Comparison of ENCODE assay signal across 14 cellular contexts in genomic region chr14:61140872-61141271, GRCh38.
DNase-seq lines count a peak whose midpoint lies in the region; ATAC-seq, FAIRE-seq and TF ChIP-seq lines count a peak whose summit lies in the region.
"Had no signal": no experiment of that assay in that cellular context is flagged by ENCODE, and none has a peak within 500 bp of the region (broad histone marks: within the 10 kb centered on the region; RNA-seq: fewer than 3 reads in every experiment).

No MANE protein-coding gene starts in this region.

- H3K27me3 ChIP-seq in bronchial epithelial cell (ENCODE audit: control insufficient read depth, insufficient read depth, low read length) = no peaks in the 10 kb centered on the region
- H3K27me3 ChIP-seq: colonic mucosa, SJCRH30, suprapubic skin had no signal

- no peaks in the 10 kb centered on the region for H3K36me3 ChIP-seq in bronchial epithelial cell (ENCODE audit: control insufficient read depth, insufficient read depth, low read length)
- H3K36me3 ChIP-seq: colonic mucosa, SJCRH30, suprapubic skin had no signal

- ATAC-seq in HG03175 (IDR thresholded peaks at IDR 0.05; ENCODE audit: unreplicated experiment) = no peak

- DNase-seq in H54 (ENCODE audit: insufficient read length, low spot score) (no peak), NCI-H226 (peak; percentile 28), bronchial epithelial cell (ENCODE audit: low read depth) (peak; percentile 71), non-pigmented ciliary epithelial cell (ENCODE audit: low read depth) (peak; percentile 87), NCI-H1436 treated with DMSO at 0.1 percent for 48 hours (lab: John Stamatoyannopoulos, UW) (no peak)
- DNase-seq in activated T-cell treated with anti-CD3 and anti-CD28 coated beads, Interleukin-2, amount 50 U/mL, for 1 hour = no peak
- DNase-seq: colonic mucosa; NCI-H1417 treated with DMSO at 0.1 percent for 48 hours; NCI-H82; nucleus accumbens; SJCRH30; stimulated activated CD4-positive, alpha-beta T cell treated with anti-CD3 and anti-CD28 coated beads, Interleukin-12 subunit alpha, Interleukin-12 subunit beta, amount 100 ng/mL, for 4 hours had no signal

- no peak overlapping the region for H3K4me3 ChIP-seq in bronchial epithelial cell (ENCODE audit: low read depth, low read length)
- H3K4me3 ChIP-seq: colonic mucosa, SJCRH30, suprapubic skin had no signal

- TF ChIP-seq CTCF in bronchial epithelial cell (IDR thresholded peaks at IDR 0.05; ENCODE audit: insufficient read depth, low read length, severe bottlenecking) = no peak

- FAIRE-seq in H54 (lab: Jason Lieb, UNC) (peak; percentile 88), bronchial epithelial cell (lab: Jason Lieb, UNC) (no peak)

- no peak for TF ChIP-seq POLR2A in H54 (IDR thresholded peaks at IDR 0.05; ENCODE audit: low read depth, low read length)

Comparison
In these comparisons a context has a peak if more than half of its experiments do, and no peak if none do; other contexts are left out.
1. DNase-seq: peak in NCI-H226 (single experiment), bronchial epithelial cell (single experiment) and non-pigmented ciliary epithelial cell (single experiment); none in H54 (single experiment), activated T-cell treated with anti-CD3 and anti-CD28 coated beads, Interleukin-2, amount 50 U/mL, for 1 hour (single experiment) and NCI-H1436 treated with DMSO at 0.1 percent for 48 hours (single experiment).